In genomic region chr11:68329993-68330699, GRCh38 we compare ENCODE assay signal across 13 cellular contexts. TPM values are rescaled to one million over a fixed set of nuclear protein-coding genes. Genes with fewer than 3 reads are reported as not detected.
DNase-seq lines count a peak whose midpoint lies in the region; ATAC-seq and TF ChIP-seq lines count a peak whose summit lies in the region.
"Had no signal": no experiment of that assay in that cellular context is flagged by ENCODE, and none has a peak within 500 bp of the region (broad histone marks: within the 10 kb centered on the region; RNA-seq: fewer than 3 reads in every experiment).

No MANE protein-coding gene starts in this region.

- in situ Hi-C loops in KBM-7 (cut with MboI; ENCODE audit: low pct_unique_long_range_greater_than_20kb, low sequenced_read_pairs): no loop called here

- H3K27ac ChIP-seq in cardiac muscle cell: peak overlapping the region; percentile 1
- H3K27ac ChIP-seq in upper lobe of right lung: peak overlapping the region; percentile 63
- H3K27ac ChIP-seq: epithelial cell of prostate had no signal

- intact Hi-C loops in cardiac septum (cut with DNase I): no loop called here
- intact Hi-C loops in upper lobe of right lung (cut with DNase I): no loop called here

- TF ChIP-seq CTCF in cardiac muscle cell (IDR thresholded peaks at IDR 0.05; ENCODE audit: low read depth, low read length) (no peak), epithelial cell of esophagus (IDR thresholded peaks at IDR 0.05; ENCODE audit: insufficient read depth, low read depth, low read length, missing control alignments) (no peak), upper lobe of right lung (IDR thresholded peaks at IDR 0.05) (no peak)

- no peaks in the 10 kb centered on the region for H3K36me3 ChIP-seq in cardiac muscle cell
- H3K36me3 ChIP-seq in upper lobe of right lung: no peaks in the 10 kb centered on the region

- H3K4me1 ChIP-seq in cardiac muscle cell (ENCODE audit: low read depth) (peaks cover 19% of the 10 kb centered on the region), upper lobe of right lung (peaks cover 77% of the 10 kb centered on the region)

- peak in 1 of 2 donors; percentile 31 for DNase-seq in cardiac muscle cell (ENCODE audit: low read depth in 1 of 2, low spot score in 1 of 2)
- no peak for DNase-seq in cardiac septum (ENCODE audit: low spot score)
- peak; percentile 53 for DNase-seq in epithelial cell of esophagus (ENCODE audit: low read depth)
- DNase-seq in myocyte (ENCODE audit: low read depth): peak; percentile 65
- DNase-seq in upper lobe of right lung: no peak
- no peak for DNase-seq in NOMO-1 treated with DMSO at 0.1 percent for 48 hours (lab: John Stamatoyannopoulos, UW; ENCODE audit: unreplicated experiment)
- no peak for DNase-seq in KBM-7
- DNase-seq: activated CD4-positive, alpha-beta T cell treated with anti-CD3 and anti-CD28 coated beads, Interleukin-2, amount 50 U/mL, for 48 hours; immature natural killer cell; NCI-H510A had no signal

- H3K27me3 ChIP-seq in cardiac muscle cell: no peaks in the 10 kb centered on the region
- H3K27me3 ChIP-seq in upper lobe of right lung: no peaks in the 10 kb centered on the region

- H3K4me3 ChIP-seq in cardiac muscle cell (no peak overlapping the region), epithelial cell of esophagus (ENCODE audit: low read length) (no peak overlapping the region), upper lobe of right lung (no peak overlapping the region)

- no peak for ATAC-seq in upper lobe of right lung
- no peak for ATAC-seq in HG03108 (IDR thresholded peaks at IDR 0.05; ENCODE audit: unreplicated experiment)
- ATAC-seq: HCT116 had no signal

- H3K9me3 ChIP-seq in cardiac muscle cell (ENCODE audit: low read depth) (no peaks in the 10 kb centered on the region), upper lobe of right lung (no peaks in the 10 kb centered on the region)

RNA-seq across cellular contexts. Expression of gene LRP5, which starts 17.8 kb away (rescaled TPM):
- 40.4 and 245 TPM in 2 replicates for total RNA-seq in cardiac muscle cell
- 29.1 and 36.3 TPM in 2 replicates for polyA plus RNA-seq in cardiac muscle cell
- total RNA-seq in cardiac septum: 38.6 TPM
- total RNA-seq in myocyte: 48.8 and 67.2 TPM in 2 replicates
- polyA plus RNA-seq in myocyte (2012): 38.2 TPM
- 101 TPM for total RNA-seq in upper lobe of right lung

RNA-seq across cellular contexts. Expression of gene C11orf24, which starts 58.4 kb away (rescaled TPM):
- total RNA-seq in cardiac muscle cell: 19.2 and 32.0 TPM in 2 replicates
- 26.6 and 35.3 TPM in 2 replicates for polyA plus RNA-seq in cardiac muscle cell
- 45.2 TPM for total RNA-seq in cardiac septum
- total RNA-seq in myocyte: 78.5 and 87.0 TPM in 2 replicates
- polyA plus RNA-seq in myocyte (2012): 94.1 TPM
- 26.7 TPM for total RNA-seq in upper lobe of right lung

Comparison
In these comparisons a context has a peak if more than half of its experiments do, and no peak if none do; other contexts are left out.
1. DNase-seq: peak in epithelial cell of esophagus (single experiment) and myocyte (single experiment); none in cardiac septum (single experiment), upper lobe of right lung (single experiment), NOMO-1 treated with DMSO at 0.1 percent for 48 hours (single experiment) and KBM-7 (single experiment).